Comparison of ENCODE assay signal across 8 cellular contexts in genomic region chr12:63779498-63780481, GRCh38. TPM values are rescaled to one million over a fixed set of nuclear protein-coding genes. Genes with fewer than 3 reads are reported as not detected.
DNase-seq lines count a peak whose midpoint lies in the region; ATAC-seq and TF ChIP-seq lines count a peak whose summit lies in the region.

Gene RXYLT1 (plus strand): TSS chr12:63779909. CDS start chr12:63779961, 52 bp downstream.

- peak in 1 of 2 donors; percentile 6 for TF ChIP-seq POLR2A in lower leg skin (IDR thresholded peaks at IDR 0.05)

- DNase-seq in CD4-positive, CD25-positive, alpha-beta regulatory T cell, result peak; percentile 73 to 90 (median 83)
- DNase-seq in NCI-H82 treated with DMSO at 0.1 percent for 48 hours (lab: John Stamatoyannopoulos, UW; ENCODE audit: unreplicated experiment) (peak; percentile 67), dorsolateral prefrontal cortex (peak; percentile 72 to 94 (median 86)), lower leg skin (ENCODE audit: low spot score in 2 of 2) (peak; percentile 70 to 96)
- peak; percentile 85 for DNase-seq in activated CD4-positive, alpha-beta memory T cell treated with anti-CD3 and anti-CD28 coated beads, Interleukin-2, amount 10 ng/mL, durations not matched to agents 7 days and 5 days
- DNase-seq in stimulated activated CD4-positive, alpha-beta T cell treated with anti-CD3 and anti-CD28 coated beads, TNF-alpha, amount 100 ng/mL, for 1 hour (ENCODE audit: low read depth in 3 of 3, low spot score in 1 of 3), result peak; percentile 65 to 79 (median 76)

- POLR2A ChIA-PET in activated CD4-positive, alpha-beta memory T cell treated with anti-CD3 and anti-CD28 coated beads, Interleukin-2, amount 10 ng/mL, durations not matched to agents 7 days and 5 days (lab: Charles Lee), result no interaction called here

- H3K36me3 ChIP-seq in CD4-positive, CD25-positive, alpha-beta regulatory T cell (ENCODE audit: control insufficient read depth, insufficient read depth, low read length), result peaks cover 5% of the 10 kb centered on the region

- peaks cover 10% of the 10 kb centered on the region for H3K4me1 ChIP-seq in CD4-positive, CD25-positive, alpha-beta regulatory T cell (ENCODE audit: control insufficient read depth, insufficient read depth, low read length, poor library complexity, severe bottlenecking)

- H3K4me3 Mint-ChIP-seq in CD4-positive, CD25-positive, alpha-beta regulatory T cell, result peak within 1 kb of the TSS; percentile 95 to 98 (median 97)
- H3K4me3 Mint-ChIP-seq in activated CD4-positive, alpha-beta memory T cell treated with anti-CD3 and anti-CD28 coated beads, Interleukin-2, amount 10 ng/mL, durations not matched to agents 7 days and 5 days, result peak within 1 kb of the TSS; percentile 95

- peaks cover 10% of the 10 kb centered on the region for H3K27me3 Mint-ChIP-seq in CD4-positive, CD25-positive, alpha-beta regulatory T cell
- peaks cover 7% of the 10 kb centered on the region for H3K27me3 Mint-ChIP-seq in activated CD4-positive, alpha-beta memory T cell treated with anti-CD3 and anti-CD28 coated beads, Interleukin-2, amount 10 ng/mL, durations not matched to agents 7 days and 5 days

- TF ChIP-seq CTCF in dorsolateral prefrontal cortex (IDR thresholded peaks at IDR 0.05 in 54 of 56, conservative IDR thresholded peaks at IDR 0.05 in 2 of 56; ENCODE audit: low read depth in 1 of 56, partially characterized antibody in 56 of 56), result peak in 25 of 56 donors; percentile 8 to 50 (median 27)
- TF ChIP-seq CTCF in lower leg skin (IDR thresholded peaks at IDR 0.05), result no peak

- peak within 1 kb of the TSS; percentile 85 for H3K27ac ChIP-seq in CD4-positive, CD25-positive, alpha-beta regulatory T cell (ENCODE audit: insufficient read depth, low read length, poor library complexity, severe bottlenecking)
- H3K27ac ChIP-seq in dorsolateral prefrontal cortex, result peak within 1 kb of the TSS in 58 of 59 donors; percentile 7 to 95 (median 86)

- no peaks in the 10 kb centered on the region for H3K9me3 ChIP-seq in CD4-positive, CD25-positive, alpha-beta regulatory T cell (ENCODE audit: control insufficient read depth in 2 of 2, low read length in 2 of 2)

- peaks cover 26% of the 10 kb centered on the region for H3K36me3 Mint-ChIP-seq in CD4-positive, CD25-positive, alpha-beta regulatory T cell
- H3K36me3 Mint-ChIP-seq in activated CD4-positive, alpha-beta memory T cell treated with anti-CD3 and anti-CD28 coated beads, Interleukin-2, amount 10 ng/mL, durations not matched to agents 7 days and 5 days (ENCODE audit: low read depth), result peaks cover 16% of the 10 kb centered on the region

- H3K27ac Mint-ChIP-seq in CD4-positive, CD25-positive, alpha-beta regulatory T cell, result peak within 1 kb of the TSS; percentile 82 to 98 (median 97)
- peak within 1 kb of the TSS; percentile 88 for H3K27ac Mint-ChIP-seq in activated CD4-positive, alpha-beta memory T cell treated with anti-CD3 and anti-CD28 coated beads, Interleukin-2, amount 10 ng/mL, durations not matched to agents 7 days and 5 days

- H3K9me3 Mint-ChIP-seq in CD4-positive, CD25-positive, alpha-beta regulatory T cell, result no peaks in the 10 kb centered on the region
- no peaks in the 10 kb centered on the region for H3K9me3 Mint-ChIP-seq in activated CD4-positive, alpha-beta memory T cell treated with anti-CD3 and anti-CD28 coated beads, Interleukin-2, amount 10 ng/mL, durations not matched to agents 7 days and 5 days

- intact Hi-C loops in dorsolateral prefrontal cortex (cut with DNase I) (no loop called here), lower leg skin (cut with DNase I; ENCODE audit: low total_unique reads) (no loop called here)

- ATAC-seq in CD4-positive, CD25-positive, alpha-beta regulatory T cell (ENCODE audit: low read depth in 2 of 2), result peak; percentile 90 to 92
- ATAC-seq in GM19395 (IDR thresholded peaks at IDR 0.05; ENCODE audit: unreplicated experiment), result peak; percentile 93
- ATAC-seq in HG03558 (IDR thresholded peaks at IDR 0.05; ENCODE audit: extremely low read depth, unreplicated experiment), result peak; percentile 83

- no peaks in the 10 kb centered on the region for H3K27me3 ChIP-seq in CD4-positive, CD25-positive, alpha-beta regulatory T cell (ENCODE audit: control insufficient read depth, insufficient read depth, low read length)
- no peaks in the 10 kb centered on the region for H3K27me3 ChIP-seq in dorsolateral prefrontal cortex

- peaks cover 18 to 41% (median 26%) of the 10 kb centered on the region in 4 donors for H3K4me1 Mint-ChIP-seq in CD4-positive, CD25-positive, alpha-beta regulatory T cell
- peaks cover 15% of the 10 kb centered on the region for H3K4me1 Mint-ChIP-seq in activated CD4-positive, alpha-beta memory T cell treated with anti-CD3 and anti-CD28 coated beads, Interleukin-2, amount 10 ng/mL, durations not matched to agents 7 days and 5 days

- WGBS in lower leg skin, 2 donors, result 0 to 1% methylated on average over 56 to 65 of the region's 86 CpGs

- peak within 1 kb of the TSS; percentile 93 for H3K4me3 ChIP-seq in CD4-positive, CD25-positive, alpha-beta regulatory T cell (ENCODE audit: low read depth, low read length)
- peak within 1 kb of the TSS; percentile 56 to 99 (median 82) for H3K4me3 ChIP-seq in dorsolateral prefrontal cortex
- H3K4me3 ChIP-seq in lower leg skin (ENCODE audit: low read depth, poor library complexity, severe bottlenecking), result peak within 1 kb of the TSS; percentile 53

- CTCF ChIA-PET in activated CD4-positive, alpha-beta memory T cell treated with anti-CD3 and anti-CD28 coated beads, Interleukin-2, amount 10 ng/mL, durations not matched to agents 7 days and 5 days (lab: Charles Lee), result no interaction called here

RNA-seq across cellular contexts. Expression of gene RXYLT1, which starts in this region (rescaled TPM):
- 8.9 TPM for total RNA-seq in CD4-positive, CD25-positive, alpha-beta regulatory T cell
- 10 to 100 TPM; 11.7 to 15.5 (median 13.4) TPM for polyA plus RNA-seq in CD4-positive, CD25-positive, alpha-beta regulatory T cell
- total RNA-seq in activated CD4-positive, alpha-beta memory T cell treated with anti-CD3 and anti-CD28 coated beads, Interleukin-2, amount 10 ng/mL, durations not matched to agents 7 days and 5 days, result 10 to 100 TPM in 1 of 2 experiments, 1 to 10 TPM in 1; 9.5 to 10.2 TPM
- total RNA-seq in dorsolateral prefrontal cortex, result 10 to 100 TPM in 97 of 120 experiments, 1 to 10 TPM in 23; 6.8 to 17.8 (median 12.2) TPM
- total RNA-seq in lower leg skin, result 10 to 100 TPM; 10.1 to 16.4 (median 14.7) TPM

Comparison
In these comparisons a context has a peak if more than half of its experiments do, and no peak if none do; other contexts are left out.
1. Peak in every context shown above with its lines: DNase-seq, ATAC-seq, H3K4me3 ChIP-seq and H3K27ac ChIP-seq.